8 cellular contexts compared by ENCODE assay signal in the genomic region with DNA sequence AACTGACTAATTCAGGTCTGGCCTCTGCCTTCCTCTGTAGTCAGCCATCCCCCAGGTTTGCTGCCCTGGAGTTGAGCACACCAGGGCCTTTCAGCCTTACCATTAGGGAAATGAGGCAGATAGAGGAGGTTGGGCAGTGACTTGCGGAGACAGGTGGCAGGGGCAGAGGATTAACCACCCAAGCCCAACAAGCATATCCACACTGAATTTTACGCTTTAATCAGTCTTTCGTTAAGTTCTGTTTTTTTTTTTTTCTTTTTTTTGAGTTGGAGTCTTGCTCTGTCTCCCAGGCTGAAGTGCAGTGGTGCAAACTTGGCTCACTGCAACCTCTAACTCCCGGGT.
DNase-seq lines count a peak whose midpoint lies in the region; ATAC-seq and TF ChIP-seq lines count a peak whose summit lies in the region.

No MANE protein-coding gene starts in this region.

- peaks cover 71% of the 10 kb centered on the region for H3K36me3 Mint-ChIP-seq in activated T-cell treated with anti-CD3 and anti-CD28 coated beads, Interleukin-2, amount 50 U/mL, for 24 hours (ENCODE audit: low read depth)

- no peaks in the 10 kb centered on the region for H3K27me3 Mint-ChIP-seq in activated T-cell treated with anti-CD3 and anti-CD28 coated beads, Interleukin-2, amount 50 U/mL, for 24 hours

- intact Hi-C loops in thyroid gland (cut with DNase I): no loop called here

- TF ChIP-seq CTCF in thyroid gland (IDR thresholded peaks at IDR 0.05): no peak

- peaks cover 7 to 24% of the 10 kb centered on the region in 2 donors for H3K4me1 ChIP-seq in thyroid gland

- WGBS in thyroid gland, 2 donors: 92 to 97% methylated on average over 4 of the region's 4 CpGs

- H3K4me3 ChIP-seq in thyroid gland (replicated peaks in 1 of 3): no peak overlapping the region

- no peaks in the 10 kb centered on the region for H3K27me3 ChIP-seq in thyroid gland

- H3K27ac ChIP-seq in thyroid gland: no peak overlapping the region

- H3K4me3 Mint-ChIP-seq in activated T-cell treated with anti-CD3 and anti-CD28 coated beads, Interleukin-2, amount 50 U/mL, for 24 hours: peak overlapping the region; percentile 91

- no peaks in the 10 kb centered on the region for H3K36me3 ChIP-seq in thyroid gland

- H3K4me1 Mint-ChIP-seq in activated T-cell treated with anti-CD3 and anti-CD28 coated beads, Interleukin-2, amount 50 U/mL, for 24 hours (ENCODE audit: low read depth): peaks cover 98% of the 10 kb centered on the region

- no peak for TF ChIP-seq POLR2A in thyroid gland (IDR thresholded peaks at IDR 0.05)

- DNase-seq in activated T-cell treated with anti-CD3 and anti-CD28 coated beads, Interleukin-2, amount 50 U/mL, for 24 hours: peak; percentile 56
- DNase-seq in activated T-cell treated with anti-CD3 and anti-CD28 coated beads, Interleukin-2, amount 50 U/mL, for 1 hour: no peak
- DNase-seq in activated CD4-positive, CD25-positive, alpha-beta regulatory T cell treated with anti-CD3 and anti-CD28 coated beads, Interleukin-2, amount 50 U/mL, for 72 hours: peak; percentile 46
- DNase-seq in stimulated activated CD4-positive, alpha-beta T cell treated with anti-CD3 and anti-CD28 coated beads, Interleukin-4, amount 100 ng/mL, for 24 hours: peak; percentile 71
- DNase-seq in AG08396 (ENCODE audit: low spot score) (no peak), thyroid gland (no peak), kidney tubule cell (ENCODE audit: low spot score) (no peak)

- H3K9me3 ChIP-seq in thyroid gland: no peaks in the 10 kb centered on the region

- H3K27ac Mint-ChIP-seq in activated T-cell treated with anti-CD3 and anti-CD28 coated beads, Interleukin-2, amount 50 U/mL, for 24 hours: peak overlapping the region; percentile 99

- no peaks in the 10 kb centered on the region for H3K9me3 Mint-ChIP-seq in activated T-cell treated with anti-CD3 and anti-CD28 coated beads, Interleukin-2, amount 50 U/mL, for 24 hours

- ATAC-seq in HG03135 (IDR thresholded peaks at IDR 0.05; ENCODE audit: unreplicated experiment): peak; percentile 68

Comparison
In these comparisons a context has a peak if more than half of its experiments do, and no peak if none do; other contexts are left out.
1. DNase-seq: peak in activated T-cell treated with anti-CD3 and anti-CD28 coated beads, Interleukin-2, amount 50 U/mL, for 24 hours (single experiment), activated CD4-positive, CD25-positive, alpha-beta regulatory T cell treated with anti-CD3 and anti-CD28 coated beads, Interleukin-2, amount 50 U/mL, for 72 hours (single experiment) and stimulated activated CD4-positive, alpha-beta T cell treated with anti-CD3 and anti-CD28 coated beads, Interleukin-4, amount 100 ng/mL, for 24 hours (single experiment); none in activated T-cell treated with anti-CD3 and anti-CD28 coated beads, Interleukin-2, amount 50 U/mL, for 1 hour (single experiment), AG08396 (single experiment), thyroid gland (0 of 2) and kidney tubule cell (single experiment).